In genomic region chr1:8437286-8437685, GRCh38 we compare ENCODE assay signal across 23 cellular contexts.
DNase-seq lines count a peak whose midpoint lies in the region; ATAC-seq and TF ChIP-seq lines count a peak whose summit lies in the region.
"Had no signal": no experiment of that assay in that cellular context is flagged by ENCODE, and none has a peak within 500 bp of the region (broad histone marks: within the 10 kb centered on the region; RNA-seq: fewer than 3 reads in every experiment).

No MANE protein-coding gene starts in this region.

- H3K9me1 ChIP-seq in IMR-90 (ENCODE audit: insufficient read depth, low read length), result peaks cover 14% of the 10 kb centered on the region

- no peaks in the 10 kb centered on the region for H3K36me3 Mint-ChIP-seq in activated CD8-positive, alpha-beta T cell treated with anti-CD3 and anti-CD28 coated beads for 36 hours (ENCODE audit: low read depth)

- BruUV-seq in IMR-90 (replicated peaks; lab: Mats Ljungman, UMichigan), result no TSS peak

- in situ Hi-C loops in IMR-90 (cut with MboI; ENCODE audit: low sequenced_read_pairs), result no loop called here

- H4K91ac ChIP-seq in IMR-90 (ENCODE audit: insufficient read depth, low read depth, low read length), result no peak overlapping the region

- H4K20me1 ChIP-seq in IMR-90 (ENCODE audit: insufficient read depth, low read length) (0 out of 2 replicates have a peak, but pooled peaks cover 11% of the 10 kb centered on the region), smooth muscle cell (ENCODE audit: low read depth) (peaks cover 69% of the 10 kb centered on the region)

- no peak overlapping the region for H3K14ac ChIP-seq in IMR-90 (replicated peaks; ENCODE audit: low read depth, low read length)

- H2BK5ac ChIP-seq in IMR-90 (ENCODE audit: low read depth, low read length, poor library complexity, severe bottlenecking), result no peak overlapping the region

- no peak overlapping the region for H3K56ac ChIP-seq in IMR-90 (ENCODE audit: extremely low read depth, insufficient read depth, low read length)

- H3K4ac ChIP-seq in IMR-90 (ENCODE audit: low read depth, low read length), result no peak overlapping the region

- ATAC-seq in IMR-90 (ENCODE audit: low read depth), result no peak
- ATAC-seq in activated CD8-positive, alpha-beta T cell treated with anti-CD3 and anti-CD28 coated beads for 36 hours, result no peak
- ATAC-seq: activated CD4-positive, CD25-positive, alpha-beta regulatory T cell treated with anti-CD3 and anti-CD28 coated beads, Interleukin-2, amount 50 U/mL, for 24 hours; sciatic nerve had no signal

- H3K4me1 Mint-ChIP-seq in activated CD8-positive, alpha-beta T cell treated with anti-CD3 and anti-CD28 coated beads for 36 hours (ENCODE audit: low read depth), result peaks cover 8% of the 10 kb centered on the region

- no peaks in the 10 kb centered on the region for H3K9me3 Mint-ChIP-seq in activated CD8-positive, alpha-beta T cell treated with anti-CD3 and anti-CD28 coated beads for 36 hours
- H3K9me3 Mint-ChIP-seq: CD4-positive, alpha-beta T cell; memory B cell had no signal

- H3K27me3 Mint-ChIP-seq in activated CD8-positive, alpha-beta T cell treated with anti-CD3 and anti-CD28 coated beads for 36 hours, result no peaks in the 10 kb centered on the region
- H3K27me3 Mint-ChIP-seq: CD4-positive, alpha-beta T cell; memory B cell had no signal

- CTCF ChIA-PET in IMR-90 (lab: Yijun Ruan, JAX), result no interaction called here
- CTCF ChIA-PET in activated CD8-positive, alpha-beta T cell treated with anti-CD3 and anti-CD28 coated beads for 36 hours (lab: Charles Lee), result no interaction called here

- H3K18ac ChIP-seq in IMR-90 (ENCODE audit: low read depth, low read length), result no peak overlapping the region

- 0 out of 2 replicates have a peak, but pooled peaks cover 4% of the 10 kb centered on the region for H3K36me3 ChIP-seq in IMR-90 (ENCODE audit: control insufficient read depth, insufficient read depth, low read length)
- no peaks in the 10 kb centered on the region for H3K36me3 ChIP-seq in iPS-20b (ENCODE audit: insufficient read depth, low read depth, low read length)
- H3K36me3 ChIP-seq in smooth muscle cell (ENCODE audit: low read depth), result no peaks in the 10 kb centered on the region
- H3K36me3 ChIP-seq: ovary had no signal

- H4K8ac ChIP-seq in IMR-90 (ENCODE audit: low read depth in 2 of 2, low read length in 2 of 2), result no peak overlapping the region

- POLR2A ChIA-PET in IMR-90 (lab: Charles Lee; ENCODE audit: unreplicated experiment), result no interaction called here
- POLR2A ChIA-PET in activated CD8-positive, alpha-beta T cell treated with anti-CD3 and anti-CD28 coated beads for 36 hours (lab: Charles Lee), result no interaction called here

- H3K4me3 Mint-ChIP-seq in activated CD8-positive, alpha-beta T cell treated with anti-CD3 and anti-CD28 coated beads for 36 hours, result no peak overlapping the region
- H3K4me3 Mint-ChIP-seq: CD4-positive, alpha-beta T cell; memory B cell had no signal

- TF ChIP-seq RAD21 in IMR-90 (IDR thresholded peaks at IDR 0.05; ENCODE audit: low read length), result no peak

- peaks cover 15% of the 10 kb centered on the region for H3F3A ChIP-seq in smooth muscle cell (ENCODE audit: low read depth)

- no peaks in the 10 kb centered on the region for H3K9me3 ChIP-seq in IMR-90 (ENCODE audit: control insufficient read depth, insufficient read depth, low read length)
- H3K9me3 ChIP-seq in iPS-20b (ENCODE audit: insufficient read depth, low read depth, low read length), result no peaks in the 10 kb centered on the region
- H3K9me3 ChIP-seq in smooth muscle cell (replicated peaks; ENCODE audit: low read depth), result no peaks in the 10 kb centered on the region
- H3K9me3 ChIP-seq: ovary, SK-N-SH had no signal

- H2BK20ac ChIP-seq in IMR-90 (ENCODE audit: low read depth, low read length), result no peak overlapping the region

- TF ChIP-seq POLR2A in IMR-90 (IDR thresholded peaks at IDR 0.05; ENCODE audit: low read depth, low read length), result no peak

- H2BK15ac ChIP-seq in IMR-90 (ENCODE audit: low read depth, low read length), result no peak overlapping the region

- no peak overlapping the region for H2BK120ac ChIP-seq in IMR-90 (ENCODE audit: low read depth, low read length)

- H3K4me2 ChIP-seq in IMR-90 (ENCODE audit: low read depth, low read length) (no peak overlapping the region), smooth muscle cell (no peak overlapping the region)
- H3K4me2 ChIP-seq: SK-N-SH had no signal

- no peak overlapping the region for H2AK9ac ChIP-seq in IMR-90 (replicated peaks; ENCODE audit: low read depth, low read length, poor library complexity)

- H3K27me3 ChIP-seq in IMR-90 (ENCODE audit: control insufficient read depth, insufficient read depth, low read length) (no peaks in the 10 kb centered on the region), iPS-20b (ENCODE audit: insufficient read depth, low read length) (no peaks in the 10 kb centered on the region), smooth muscle cell (ENCODE audit: low read depth) (no peaks in the 10 kb centered on the region)
- H3K27me3 ChIP-seq: ovary had no signal

- H3K4me1 ChIP-seq in IMR-90 (ENCODE audit: control insufficient read depth, insufficient read depth, low read length) (peaks cover 17% of the 10 kb centered on the region), iPS-20b (ENCODE audit: insufficient read depth, low read length) (peaks cover 31% of the 10 kb centered on the region), smooth muscle cell (ENCODE audit: low read depth) (peaks cover 18% of the 10 kb centered on the region)

- peak overlapping the region; percentile 33; the same call in 1 of the 2 replicates for H3K27ac ChIP-seq in IMR-90 (ENCODE audit: insufficient read depth, low read length)
- no peak overlapping the region for H3K27ac ChIP-seq in iPS-20b (ENCODE audit: low read length)
- H3K27ac ChIP-seq in smooth muscle cell (ENCODE audit: low read depth), result peak overlapping the region; percentile 93
- H3K27ac ChIP-seq: ovary had no signal

- H3K23ac ChIP-seq in IMR-90 (ENCODE audit: low read depth, low read length), result no peak overlapping the region

- H3K79me2 ChIP-seq in smooth muscle cell (ENCODE audit: low read depth), result peaks cover 55% of the 10 kb centered on the region

- H3K4me3 ChIP-seq in IMR-90 (ENCODE audit: insufficient read depth, low read depth, low read length) (no peak overlapping the region), iPS-20b (ENCODE audit: low read length) (peak overlapping the region; percentile 11; the same call in 1 of the 2 replicates), smooth muscle cell (no peak overlapping the region)
- H3K4me3 ChIP-seq: ovary had no signal

- no peak overlapping the region for H3K27ac Mint-ChIP-seq in activated CD8-positive, alpha-beta T cell treated with anti-CD3 and anti-CD28 coated beads for 36 hours
- H3K27ac Mint-ChIP-seq: CD4-positive, alpha-beta T cell had no signal

- no peak for DNase-seq in IMR-90
- peak; percentile 10 for DNase-seq in NCI-H748 treated with DMSO at 0.1 percent for 48 hours (lab: John Stamatoyannopoulos, UW)
- no peak for DNase-seq in smooth muscle cell (lab: John Stamatoyannopoulos, UW; ENCODE audit: unreplicated experiment)
- no peak for DNase-seq in globus pallidus (ENCODE audit: low spot score)
- DNase-seq in activated CD8-positive, alpha-beta T cell treated with anti-CD3 and anti-CD28 coated beads for 36 hours, result no peak
- no peak for DNase-seq in NCI-H82 treated with DMSO at 0.1 percent for 48 hours (lab: John Stamatoyannopoulos, UW; ENCODE audit: unreplicated experiment)
- DNase-seq in NCI-H1092 (lab: John Stamatoyannopoulos, UW), result no peak
- DNase-seq: activated T-cell treated with anti-CD3 and anti-CD28 coated beads, Interleukin-2, amount 50 U/mL, for 1 hour; CD4-positive, alpha-beta T cell; cortex of kidney; DMS53; GF-D8; KG1; MV-4-11; NCI-H2029 treated with DMSO at 0.1 percent for 48 hours; NCI-H510A; ovary; SK-N-SH; T-helper 9 cell had no signal

- H3K9ac ChIP-seq in IMR-90 (ENCODE audit: low read depth, low read length), result no peak overlapping the region
- H3K9ac ChIP-seq in iPS-20b (ENCODE audit: low read depth, low read length), result no peak overlapping the region
- no peak overlapping the region for H3K9ac ChIP-seq in smooth muscle cell (ENCODE audit: low read depth)
- H3K9ac ChIP-seq: SK-N-SH had no signal

- H3K79me1 ChIP-seq in IMR-90 (ENCODE audit: low read depth in 1 of 2, low read length in 2 of 2), result peaks cover 51 to 66% of the 10 kb centered on the region in 2 experiments

- dilution Hi-C loops in IMR-90 (cut with HindIII; ENCODE audit: low sequenced_read_pairs, unreplicated experiment), result no loop called here

- H2AFZ ChIP-seq in IMR-90 (replicated peaks; ENCODE audit: low read length, poor library complexity), result no peak overlapping the region
- H2AFZ ChIP-seq in smooth muscle cell (ENCODE audit: low read depth), result no peak overlapping the region

- H2AK5ac ChIP-seq in IMR-90 (ENCODE audit: low read depth, low read length), result no peak overlapping the region

- TF ChIP-seq CTCF in IMR-90 (conservative IDR thresholded peaks at IDR 0.05; ENCODE audit: low read depth, low read length) (no peak), smooth muscle cell (IDR thresholded peaks at IDR 0.05; ENCODE audit: borderline replicate concordance, insufficient read depth, poor library complexity, severe bottlenecking) (no peak)
- TF ChIP-seq CTCF in activated CD8-positive, alpha-beta T cell treated with anti-CD3 and anti-CD28 coated beads for 36 hours (IDR thresholded peaks at IDR 0.05), result no peak

- WGBS in IMR-90 (ENCODE audit: extremely low coverage in 2 of 2, insufficient read length in 1 of 2), 2 experiments, result no CpG with 5 or more reads among the region's 4 CpGs
- WGBS in smooth muscle cell (ENCODE audit: low lambda C conversion rate), result 100% methylated on average over 4 of the region's 4 CpGs

- no peak overlapping the region for H4K5ac ChIP-seq in IMR-90 (ENCODE audit: low read depth, low read length)

- intact Hi-C loops in IMR-90 (cut with micrococcal nuclease), result no loop called here
- intact Hi-C loops in activated CD8-positive, alpha-beta T cell treated with anti-CD3 and anti-CD28 coated beads for 36 hours (cut with micrococcal nuclease), result no loop called here

TF ChIP-seq in IMR-90, 13 proteins besides CTCF, POLR2A, EP300 and RAD21:
- no peak for TF ChIP-seq NFE2L2 (IDR thresholded peaks at IDR 0.05; ENCODE audit: low read depth, low read length)
- no peak for TF ChIP-seq CHD1 (IDR thresholded peaks at IDR 0.05; ENCODE audit: low read depth, low read length)
- TF ChIP-seq SMC3 (IDR thresholded peaks at IDR 0.05; ENCODE audit: low read depth, low read length), result no peak
- no peak for TF ChIP-seq CEBPB (IDR thresholded peaks at IDR 0.05; ENCODE audit: low read depth, low read length)
- TF ChIP-seq RCOR1 (IDR thresholded peaks at IDR 0.05; ENCODE audit: insufficient replicate concordance, low read length), result no peak
- TF ChIP-seq MAZ (IDR thresholded peaks at IDR 0.05; ENCODE audit: borderline replicate concordance, low read depth, low read length), result no peak
- no peak for TF ChIP-seq MXI1 (IDR thresholded peaks at IDR 0.05; ENCODE audit: borderline replicate concordance, low read depth, low read length)
